ENCODE assay signal across 10 cellular contexts in genomic region chr6:36627801-36628246, GRCh38. TPM values are rescaled to one million over a fixed set of nuclear protein-coding genes. Genes with fewer than 3 reads are reported as not detected.
DNase-seq lines count a peak whose midpoint lies in the region; ATAC-seq, FAIRE-seq and TF ChIP-seq lines count a peak whose summit lies in the region.
"Had no signal": no experiment of that assay in that cellular context is flagged by ENCODE, and none has a peak within 500 bp of the region (broad histone marks: within the 10 kb centered on the region; RNA-seq: fewer than 3 reads in every experiment).

No MANE protein-coding gene starts in this region.

- peak; percentile 60 for FAIRE-seq in endothelial cell of umbilical vein (lab: Jason Lieb, UNC)
- FAIRE-seq: urothelium cell line had no signal

- H3K9me3 ChIP-seq in endothelial cell of umbilical vein (replicated peaks; ENCODE audit: control insufficient read depth, insufficient read depth, low read length) (no peaks in the 10 kb centered on the region), mucosa of rectum (ENCODE audit: control insufficient read depth in 2 of 2, low read length in 2 of 2) (no peaks in the 10 kb centered on the region), aorta (ENCODE audit: control insufficient read depth, low read length) (no peaks in the 10 kb centered on the region)

- H4K20me1 ChIP-seq in endothelial cell of umbilical vein (replicated peaks; ENCODE audit: control insufficient read depth, extremely low read depth, insufficient read depth, low read length), result no peaks in the 10 kb centered on the region

- WGBS in aorta, 2 donors, result 3 to 5% methylated on average over 4 of the region's 4 CpGs

- intact Hi-C loops in Right ventricle myocardium inferior (cut with DNase I) (no loop called here), cardiac septum (cut with DNase I) (no loop called here), endothelial cell of umbilical vein (cut with micrococcal nuclease) (loop anchor here (10.0 kb wide), 1 partner anchor 227 kb away; no protein-coding TSS in a partner anchor), aorta (cut with DNase I) (loop anchor here (10.0 kb wide), 1 partner anchor 227 kb away; no protein-coding TSS in a partner anchor)

- H3K9ac ChIP-seq in endothelial cell of umbilical vein (replicated peaks; ENCODE audit: extremely low read depth, insufficient read depth, low read length) (no peak overlapping the region), mucosa of rectum (ENCODE audit: low read depth in 1 of 2, low read length in 2 of 2) (peak overlapping the region; percentile 20 to 50)

- H2AFZ ChIP-seq in endothelial cell of umbilical vein (ENCODE audit: low read depth, low read length), result peak overlapping the region; percentile 28

- no peak for TF ChIP-seq CTCF in endothelial cell of umbilical vein (IDR thresholded peaks at IDR 0.05; ENCODE audit: extremely low read depth in 1 of 2, insufficient read depth in 1 of 2, low read depth in 1 of 2, low read length in 2 of 2)

- no peak overlapping the region for H3K4me3 ChIP-seq in endothelial cell of umbilical vein (replicated peaks in 1 of 3; ENCODE audit: insufficient read depth in 1 of 3, low read depth in 1 of 3, low read length in 3 of 3)
- peak overlapping the region; percentile 15 to 17 for H3K4me3 ChIP-seq in mucosa of rectum (ENCODE audit: low read length in 2 of 2)
- H3K4me3 ChIP-seq in aorta (ENCODE audit: low read length in 2 of 2), result no peak overlapping the region
- H3K4me3 ChIP-seq: SK-N-MC had no signal

- CTCF ChIA-PET in endothelial cell of umbilical vein (lab: Charles Lee), result interaction anchor here (0.8 to 4.5 kb wide), 9 partner anchors 10 to 155 kb away, joined by 3 to 22 read pairs (median 4); partner anchors contain the start of gene CDKN1A

- H3K4me1 ChIP-seq in endothelial cell of umbilical vein (ENCODE audit: control insufficient read depth, extremely low read depth, insufficient read depth, low read length), result peaks cover 9% of the 10 kb centered on the region
- H3K4me1 ChIP-seq in mucosa of rectum (ENCODE audit: control insufficient read depth in 2 of 2, insufficient read depth in 2 of 2, low read length in 2 of 2), result peaks cover 32 to 38% of the 10 kb centered on the region in 2 donors
- H3K4me1 ChIP-seq in aorta (ENCODE audit: control insufficient read depth in 1 of 2, insufficient read depth in 2 of 2, low read length in 2 of 2), result peaks cover 3 to 4% of the 10 kb centered on the region in 2 donors

- no peak overlapping the region for H3K27ac ChIP-seq in endothelial cell of umbilical vein (ENCODE audit: insufficient read depth, low read depth, low read length)
- H3K27ac ChIP-seq in mucosa of rectum (ENCODE audit: low read depth in 2 of 2, low read length in 2 of 2), result peak overlapping the region; percentile 78 to 83
- peak overlapping the region in 1 of 2 donors; percentile 59 for H3K27ac ChIP-seq in aorta (ENCODE audit: low read depth in 1 of 2, low read length in 2 of 2)
- H3K27ac ChIP-seq: SK-N-MC had no signal

- no peaks in the 10 kb centered on the region for H3K79me2 ChIP-seq in endothelial cell of umbilical vein (ENCODE audit: control insufficient read depth, insufficient read depth, low read length)

- POLR2A ChIA-PET in endothelial cell of umbilical vein (lab: Charles Lee), result interaction anchor here (2.0 kb wide), 1 partner anchor 51 kb away, joined by 11 read pairs; the partner anchor contains the start of gene CDKN1A

- TF ChIP-seq POLR2A in endothelial cell of umbilical vein (IDR thresholded peaks at IDR 0.05; ENCODE audit: low read depth, low read length), result no peak

- no peaks in the 10 kb centered on the region for H3K9me1 ChIP-seq in endothelial cell of umbilical vein (replicated peaks; ENCODE audit: control insufficient read depth, extremely low read depth, insufficient read depth, low read length)

- H3K27me3 ChIP-seq in endothelial cell of umbilical vein (ENCODE audit: control insufficient read depth in 2 of 2, insufficient read depth in 2 of 2, low read length in 2 of 2) (no peaks in the 10 kb centered on the region), mucosa of rectum (ENCODE audit: control insufficient read depth in 2 of 2, insufficient read depth in 2 of 2, low read length in 2 of 2) (no peaks in the 10 kb centered on the region), aorta (ENCODE audit: control insufficient read depth in 1 of 2, insufficient read depth in 2 of 2, low read length in 1 of 2) (no peaks in the 10 kb centered on the region)

- no peak overlapping the region for H3K4me2 ChIP-seq in endothelial cell of umbilical vein (ENCODE audit: insufficient read depth, low read length)

- DNase-seq in Right ventricle myocardium inferior (ENCODE audit: missing footprints), result peak; percentile 69
- DNase-seq in cardiac septum (ENCODE audit: low spot score), result no peak
- peak; percentile 74 for DNase-seq in endothelial cell of umbilical vein (ENCODE audit: low read depth, low spot score)
- peak in 1 of 2 donors; percentile 87 for DNase-seq in aorta
- DNase-seq in NCI-H82 treated with DMSO at 0.1 percent for 48 hours (lab: John Stamatoyannopoulos, UW; ENCODE audit: unreplicated experiment), result no peak
- DNase-seq in MV-4-11 (lab: John Stamatoyannopoulos, UW), result no peak

- dilution Hi-C loops in endothelial cell of umbilical vein (cut with MboI; ENCODE audit: extremely low pct_ligation_motif_present, low sequenced_read_pairs), result no loop called here

- no peaks in the 10 kb centered on the region for H3K36me3 ChIP-seq in endothelial cell of umbilical vein (ENCODE audit: control insufficient read depth in 2 of 2, extremely low read depth in 1 of 2, insufficient read depth in 2 of 2, low read length in 2 of 2)
- no peaks in the 10 kb centered on the region for H3K36me3 ChIP-seq in mucosa of rectum (ENCODE audit: control insufficient read depth in 2 of 2, insufficient read depth in 2 of 2, low read length in 2 of 2)
- H3K36me3 ChIP-seq in aorta (ENCODE audit: control insufficient read depth in 1 of 2, insufficient read depth in 2 of 2, low read length in 1 of 2), result no peaks in the 10 kb centered on the region

- BruUV-seq in endothelial cell of umbilical vein (replicated peaks; lab: Mats Ljungman, UMichigan), result no TSS peak

- ATAC-seq in Right ventricle myocardium inferior (peak; percentile 79), aorta (ENCODE audit: low FRiP score) (peak; percentile 83), HG03432 (IDR thresholded peaks at IDR 0.05; ENCODE audit: unreplicated experiment) (no peak)

TF ChIP-seq in endothelial cell of umbilical vein, 7 proteins besides CTCF, POLR2A, EP300 and RAD21:
- no peak for TF ChIP-seq GATA2 (IDR thresholded peaks at IDR 0.05; ENCODE audit: insufficient read depth, insufficient read length, low read depth, low read length)
- TF ChIP-seq POLR2AphosphoS5 (IDR thresholded peaks at IDR 0.05; ENCODE audit: insufficient read depth, low read depth, low read length), result no peak
TF ChIP-seq in endothelial cell of umbilical vein: peak in this region for 0.

RNA-seq across cellular contexts. Expression of gene SRSF3, which starts 33.7 kb away (rescaled TPM):
- total RNA-seq in Right ventricle myocardium inferior, result 119 TPM
- total RNA-seq in cardiac septum, result 148 TPM
- 393 and 422 TPM in 2 replicates for total RNA-seq in endothelial cell of umbilical vein
- 308 and 317 TPM in 2 replicates for polyA plus RNA-seq in endothelial cell of umbilical vein
- 335 and 360 TPM in 2 replicates for polyA plus RNA-seq in endothelial cell of umbilical vein (2011; cell fraction: cytosol; rRNA removed)
- polyA plus RNA-seq in endothelial cell of umbilical vein (2011; cell fraction: nucleus; rRNA removed), result 386 and 564 TPM in 2 replicates
- 335 and 360 TPM in 2 replicates for polyA plus RNA-seq in endothelial cell of umbilical vein (2012)
- polyA minus RNA-seq in endothelial cell of umbilical vein, result 197 and 229 TPM in 2 replicates
- polyA minus RNA-seq in endothelial cell of umbilical vein (2011; cell fraction: cytosol; rRNA and poly(A)+ RNA removed), result 109 TPM
- 251 and 283 TPM in 2 replicates for polyA minus RNA-seq in endothelial cell of umbilical vein (2011; cell fraction: nucleus; rRNA and poly(A)+ RNA removed)
- 100 to 1,000 TPM; 190 to 197 TPM for total RNA-seq in aorta
- 100 to 1,000 TPM; 160 to 193 TPM for polyA plus RNA-seq in aorta

RNA-seq across cellular contexts. Expression of gene CDKN1A, which starts 50.7 kb away (rescaled TPM):
- 63.8 TPM for total RNA-seq in Right ventricle myocardium inferior
- 113 TPM for total RNA-seq in cardiac septum
- 170 and 199 TPM in 2 replicates for total RNA-seq in endothelial cell of umbilical vein
- polyA plus RNA-seq in endothelial cell of umbilical vein, result 238 and 282 TPM in 2 replicates
- 175 and 190 TPM in 2 replicates for polyA plus RNA-seq in endothelial cell of umbilical vein (2011; cell fraction: cytosol; rRNA removed)
- 89.3 and 102 TPM in 2 replicates for polyA plus RNA-seq in endothelial cell of umbilical vein (2011; cell fraction: nucleus; rRNA removed)
- 271 and 304 TPM in 2 replicates for polyA plus RNA-seq in endothelial cell of umbilical vein (2012)
- 117 and 125 TPM in 2 replicates for polyA minus RNA-seq in endothelial cell of umbilical vein
- polyA minus RNA-seq in endothelial cell of umbilical vein (2011; cell fraction: cytosol; rRNA and poly(A)+ RNA removed), result 31.5 TPM
- polyA minus RNA-seq in endothelial cell of umbilical vein (2011; cell fraction: nucleus; rRNA and poly(A)+ RNA removed), result 39.8 and 48.9 TPM in 2 replicates
- 100 to 1,000 TPM; 132 to 296 TPM for total RNA-seq in aorta
- 100 to 1,000 TPM; 133 to 149 TPM for polyA plus RNA-seq in aorta

Comparison
In these comparisons a context has a peak if more than half of its experiments do, and no peak if none do; other contexts are left out.
1. DNase-seq: peak in Right ventricle myocardium inferior (single experiment) and endothelial cell of umbilical vein (single experiment); none in cardiac septum (single experiment), NCI-H82 treated with DMSO at 0.1 percent for 48 hours (single experiment) and MV-4-11 (single experiment).
2. H3K4me3 ChIP-seq: peak in mucosa of rectum (2 of 2); none in endothelial cell of umbilical vein (0 of 3) and aorta (0 of 2).
3. intact Hi-C loops: an anchor here in endothelial cell of umbilical vein (10.0 kb wide) and aorta (10.0 kb wide); none called in Right ventricle myocardium inferior and cardiac septum.